24 cellular contexts compared by ENCODE assay signal in genomic region chr7:28018851-28019465, GRCh38.
DNase-seq lines count a peak whose midpoint lies in the region; ATAC-seq, FAIRE-seq and TF ChIP-seq lines count a peak whose summit lies in the region.
"Had no signal": no experiment of that assay in that cellular context is flagged by ENCODE, and none has a peak within 500 bp of the region (broad histone marks: within the 10 kb centered on the region; RNA-seq: fewer than 3 reads in every experiment).

No MANE protein-coding gene starts in this region.

- DNase-seq in DMS 273 (lab: John Stamatoyannopoulos, UW; ENCODE audit: unreplicated experiment) (peak; percentile 14), DMS 273 treated with DMSO at 0.1 percent for 48 hours (lab: John Stamatoyannopoulos, UW) (no peak), epithelial cell of proximal tubule (ENCODE audit: low read depth) (peak; percentile 29), pons (ENCODE audit: low spot score) (peak; percentile 65), urothelium cell line (ENCODE audit: low spot score) (no peak), iPS-NIHi11 (ENCODE audit: low spot score) (no peak)
- DNase-seq: activated CD4-positive, alpha-beta memory T cell treated with anti-CD3 and anti-CD28 coated beads, Interleukin-2, amount 10 ng/mL, durations not matched to agents 7 days and 5 days; activated CD4-positive, CD25-positive, alpha-beta regulatory T cell; activated gamma-delta T cell; AML-193; cortex of kidney; DMS79 treated with DMSO at 0.1 percent for 48 hours; heart left ventricle; Karpas-422; left colon; NCI-H510A; nephron progenitor cell; small intestine; stimulated activated CD4-positive, alpha-beta T cell treated with anti-CD3 and anti-CD28 coated beads, Interleukin-4, amount 100 ng/mL, for 1 hour; stimulated activated naive CD4-positive, alpha-beta T cell treated with Interleukin-2 at 50 U/mL for 16 hours; tibial artery had no signal

- no peak for ATAC-seq in HG03460 (IDR thresholded peaks at IDR 0.05; ENCODE audit: unreplicated experiment)
- ATAC-seq in HG03521 (IDR thresholded peaks at IDR 0.05; ENCODE audit: unreplicated experiment): no peak
- ATAC-seq: heart left ventricle, left colon had no signal

- TF ChIP-seq CTCF in epithelial cell of proximal tubule (conservative IDR thresholded peaks at IDR 0.05; ENCODE audit: low read depth, low read length): no peak

- H3K4me3 ChIP-seq in epithelial cell of proximal tubule (ENCODE audit: low read depth, low read length): no peak overlapping the region
- H3K4me3 ChIP-seq: heart left ventricle, tibial artery had no signal

- FAIRE-seq in urothelium cell line (lab: Jason Lieb, UNC): peak; percentile 37
- FAIRE-seq: GM12891, small intestine had no signal

Comparison
In these comparisons a context has a peak if more than half of its experiments do, and no peak if none do; other contexts are left out.
1. DNase-seq: peak in DMS 273 (single experiment), epithelial cell of proximal tubule (single experiment) and pons (single experiment); none in DMS 273 treated with DMSO at 0.1 percent for 48 hours (single experiment), urothelium cell line (single experiment) and iPS-NIHi11 (single experiment).